34 cellular contexts compared by ENCODE assay signal in genomic region chr5:164383662-164384061, GRCh38.
"Had no signal": no experiment of that assay in that cellular context is flagged by ENCODE, and none has a peak within 500 bp of the region (broad histone marks: within the 10 kb centered on the region; RNA-seq: fewer than 3 reads in every experiment).

No MANE protein-coding gene starts in this region.

- ATAC-seq: activated CD8-positive, alpha-beta T cell treated with anti-CD3 and anti-CD28 coated beads for 36 hours; activated naive CD4-positive, alpha-beta T cell treated with anti-CD3 and anti-CD28 coated beads, Interleukin-2, amount 50 U/mL, for 72 hours; activated T-cell treated with anti-CD3 and anti-CD28 coated beads, Interleukin-2, amount 50 U/mL, for 4 hours; activated T-cell treated with anti-CD3 and anti-CD28 coated beads, Interleukin-2, amount 50 U/mL, for 72 hours; activated T-helper 17 cell treated with anti-CD3 and anti-CD28 coated beads, Interleukin-2, amount 50 U/mL, for 72 hours; body of pancreas had no signal

- DNase-seq: activated B cell treated with CpG ODN at 0.5 μM for 24 hours; activated CD4-positive, alpha-beta memory T cell treated with anti-CD3 and anti-CD28 coated beads for 36 hours; activated CD4-positive, alpha-beta T cell treated with anti-CD3 and anti-CD28 coated beads for 4 hours; activated CD4-positive, alpha-beta T cell treated with anti-CD3 and anti-CD28 coated beads, Interleukin-2, amount 10 ng/mL, durations not matched to agents 24 days and 14 days; activated CD4-positive, alpha-beta T cell treated with anti-CD3 and anti-CD28 coated beads, Interleukin-2, amount 50 U/mL, for 1 hour; activated CD4-positive, alpha-beta T cell treated with anti-CD3 and anti-CD28 coated beads, Interleukin-2, amount 50 U/mL, for 4 hours; activated CD4-positive, CD25-positive, alpha-beta regulatory T cell treated with anti-CD3 and anti-CD28 coated beads, Interleukin-2, amount 50 U/mL, for 72 hours; activated CD8-positive, alpha-beta memory T cell treated with anti-CD3 and anti-CD28 coated beads, Interleukin-2, amount 50 U/mL, for 4 hours; activated CD8-positive, alpha-beta T cell treated with anti-CD3 and anti-CD28 coated beads for 36 hours; activated effector memory CD4-positive, alpha-beta T cell treated with anti-CD3 and anti-CD28 coated beads, Interleukin-2, amount 50 U/mL, for 16 hours; activated gamma-delta T cell treated with Interleukin-2 at 50 U/mL for 16 hours; activated naive CD4-positive, alpha-beta T cell; activated naive CD4-positive, alpha-beta T cell treated with anti-CD3 and anti-CD28 coated beads for 36 hours; activated naive CD4-positive, alpha-beta T cell treated with anti-CD3 and anti-CD28 coated beads, Interleukin-2, amount 50 U/mL, for 16 hours; activated naive CD8-positive, alpha-beta T cell treated with anti-CD3 and anti-CD28 coated beads for 36 hours; activated T-cell treated with anti-CD3 and anti-CD28 coated beads for 4 hours; activated T-cell treated with anti-CD3 and anti-CD28 coated beads, Interleukin-2, amount 50 U/mL, for 1 hour; activated T-cell treated with anti-CD3 and anti-CD28 coated beads, Interleukin-2, amount 50 U/mL, for 4 hours; activated T-cell treated with anti-CD3 and anti-CD28 coated beads, Interleukin-2, amount 50 U/mL, for 72 hours; adrenal gland; amniotic stem cell; aorta; body of pancreas; brain microvascular endothelial cell; central memory CD4-positive, alpha-beta T cell; T-helper 1 cell; T-helper 2 cell; T-helper 9 cell had no signal

- FAIRE-seq: astrocyte, TTC549 had no signal

- H3K36me3 ChIP-seq: adrenal gland, brain microvascular endothelial cell, breast epithelium had no signal

- H3K4me3 ChIP-seq: adrenal gland, body of pancreas, breast epithelium had no signal

- H3K4me1 ChIP-seq: adrenal gland, body of pancreas, breast epithelium had no signal

- H3K27me3 ChIP-seq: adrenal gland, body of pancreas, brain microvascular endothelial cell, breast epithelium had no signal

- H3K27ac ChIP-seq: adrenal gland, body of pancreas, brain microvascular endothelial cell, breast epithelium, VCaP had no signal
